Comparison of ENCODE assay signal across 8 cellular contexts in genomic region chr13:49606747-49607648, GRCh38. TPM values are rescaled to one million over a fixed set of nuclear protein-coding genes. Genes with fewer than 3 reads are reported as not detected.
A peak's percentile ranks its signal among the peaks of the same experiment; 100 is the strongest.
DNase-seq lines count a peak whose midpoint lies in the region; ATAC-seq, FAIRE-seq and TF ChIP-seq lines count a peak whose summit lies in the region.

No MANE protein-coding gene starts in this region.

- no peaks in the 10 kb centered on the region for H3K4me1 ChIP-seq in mammary epithelial cell (ENCODE audit: insufficient read depth, low read length)
- no peaks in the 10 kb centered on the region for H3K4me1 ChIP-seq in keratinocyte (ENCODE audit: control insufficient read depth, extremely low read depth, insufficient read depth, low read length)

- no peak overlapping the region; the same call in 1 of the 2 replicates for H3K4me3 ChIP-seq in AG09309 (ENCODE audit: control insufficient read depth, low read depth, low read length)
- no peak overlapping the region for H3K4me3 ChIP-seq in WI38 (ENCODE audit: low read depth, low read length)
- peak overlapping the region in 2 of 3 experiments; percentile 17 to 22 for H3K4me3 ChIP-seq in mammary epithelial cell (replicated peaks in 1 of 3; ENCODE audit: insufficient read depth in 1 of 3, low read depth in 2 of 3, low read length in 3 of 3)
- peak overlapping the region; percentile 11 to 53 (median 45) for H3K4me3 ChIP-seq in keratinocyte (ENCODE audit: control insufficient read depth in 2 of 3, extremely low read depth in 1 of 3, insufficient read depth in 2 of 3, low read depth in 1 of 3, low read length in 3 of 3)

- ATAC-seq in GM19023 (IDR thresholded peaks at IDR 0.05; ENCODE audit: unreplicated experiment) (peak; percentile 93), HG03280 (IDR thresholded peaks at IDR 0.05; ENCODE audit: unreplicated experiment) (peak; percentile 93)

- CTCF ChIA-PET in mammary epithelial cell (lab: Charles Lee; ENCODE audit: low non-redundant PET): interaction anchor here (0.5 to 1.0 kb wide), 4 partner anchors 20 to 170 kb away, joined by 3 to 9 read pairs (median 6); partner anchors contain the start of genes CAB39L and SETDB2

- H3K27ac ChIP-seq in mammary epithelial cell (ENCODE audit: insufficient read depth, low read depth, low read length) (no peak overlapping the region), keratinocyte (ENCODE audit: control insufficient read depth, insufficient read depth, low read length) (no peak overlapping the region)

- H3K9me1 ChIP-seq in keratinocyte (ENCODE audit: control insufficient read depth, extremely low read depth, insufficient read depth, low read length): no peaks in the 10 kb centered on the region

- H3K4me2 ChIP-seq in mammary epithelial cell (ENCODE audit: insufficient read depth, low read depth, low read length): peak overlapping the region; percentile 46
- H3K4me2 ChIP-seq in keratinocyte (ENCODE audit: control insufficient read depth, extremely low read depth, insufficient read depth, low read depth, low read length): peak overlapping the region; percentile 88

- H3K36me3 ChIP-seq in mammary epithelial cell (ENCODE audit: insufficient read depth, low read length) (no peaks in the 10 kb centered on the region), keratinocyte (ENCODE audit: control insufficient read depth in 2 of 2, extremely low read depth in 1 of 2, insufficient read depth in 2 of 2, low read length in 2 of 2) (no peaks in the 10 kb centered on the region)

- intact Hi-C loops in mammary epithelial cell (cut with micrococcal nuclease): loop anchor here (1.0 to 5.0 kb wide), 6 partner anchors 47 to 367 kb away; partner anchors contain the start of genes CAB39L, PHF11 and SETDB2

- peak; percentile 78 for TF ChIP-seq CTCF in AG09309 (IDR thresholded peaks at IDR 0.05; ENCODE audit: control insufficient read depth, insufficient read depth, low read depth, low read length, missing control alignments)
- TF ChIP-seq CTCF in WI38 (IDR thresholded peaks at IDR 0.05; ENCODE audit: low read depth, low read length): peak; percentile 72
- TF ChIP-seq CTCF in mammary epithelial cell (conservative IDR thresholded peaks at IDR 0.05 in 1 of 2, IDR thresholded peaks at IDR 0.05 in 1 of 2; ENCODE audit: extremely low read depth in 1 of 2, insufficient read depth in 1 of 2, low read depth in 1 of 2, low read length in 2 of 2): peak; percentile 82 to 95
- peak; percentile 77 to 98 (median 87) for TF ChIP-seq CTCF in keratinocyte (optimal IDR thresholded peaks at IDR 0.05 in 1 of 3, IDR thresholded peaks at IDR 0.05 in 1 of 3, conservative IDR thresholded peaks at IDR 0.05 in 1 of 3; ENCODE audit: extremely low read depth in 1 of 3, insufficient read depth in 2 of 3, low read length in 3 of 3)

- WGBS in mammary epithelial cell (ENCODE audit: low coverage, missing lambda C conversion rate): 28% methylated on average over 12 of the region's 15 CpGs

- H3K79me2 ChIP-seq in mammary epithelial cell (ENCODE audit: insufficient read depth, low read length) (no peaks in the 10 kb centered on the region), keratinocyte (ENCODE audit: control insufficient read depth, insufficient read depth, low read length) (no peaks in the 10 kb centered on the region)

- in situ Hi-C loops in mammary epithelial cell (cut with MboI; ENCODE audit: low sequenced_read_pairs in 2 of 2): loop anchor here (5.0 kb wide), 1 partner anchor 305 kb away; no protein-coding TSS in a partner anchor

- H3K9me3 ChIP-seq in mammary epithelial cell (replicated peaks; ENCODE audit: insufficient read depth, low read length) (no peaks in the 10 kb centered on the region), keratinocyte (ENCODE audit: control insufficient read depth, low read depth, low read length) (no peaks in the 10 kb centered on the region)

- H3K9ac ChIP-seq in mammary epithelial cell (ENCODE audit: insufficient read depth, low read length) (no peak overlapping the region), keratinocyte (ENCODE audit: control insufficient read depth, extremely low read depth, insufficient read depth, low read length) (peak overlapping the region; percentile 33)

- dilution Hi-C loops in mammary epithelial cell (cut with HindIII; ENCODE audit: low sequenced_read_pairs) (loop anchor here (5.0 kb wide), 1 partner anchor 60 kb away; no protein-coding TSS in a partner anchor), keratinocyte (cut with MboI; ENCODE audit: extremely low pct_ligation_motif_present, low sequenced_read_pairs) (no loop called here)

- H2AFZ ChIP-seq in mammary epithelial cell (ENCODE audit: low read depth, low read length): peak overlapping the region; percentile 74
- H2AFZ ChIP-seq in keratinocyte (ENCODE audit: control insufficient read depth, low read length): peak overlapping the region; percentile 92

- H4K20me1 ChIP-seq in mammary epithelial cell (ENCODE audit: insufficient read depth, low read length) (no peaks in the 10 kb centered on the region), keratinocyte (ENCODE audit: control insufficient read depth, extremely low read depth, insufficient read depth, low read length) (no peaks in the 10 kb centered on the region)

- peak; percentile 90 for FAIRE-seq in keratinocyte (lab: Jason Lieb, UNC)

- no TSS peak for BruUV-seq in mammary epithelial cell (replicated peaks; lab: Mats Ljungman, UMichigan)

- peak; percentile 63 for DNase-seq in AG09309 (ENCODE audit: low read depth)
- DNase-seq in NCI-H226: peak; percentile 65
- DNase-seq in mammary epithelial cell: peak; percentile 75
- DNase-seq in keratinocyte (ENCODE audit: low read depth, low spot score): no peak
- peak; percentile 75 for DNase-seq in stimulated activated CD4-positive, alpha-beta T cell treated with anti-CD3 and anti-CD28 coated beads, Interleukin-12 subunit alpha, Interleukin-12 subunit beta, amount 100 ng/mL, for 4 hours

- H3K27me3 ChIP-seq in mammary epithelial cell (ENCODE audit: insufficient read depth, low read length) (no peaks in the 10 kb centered on the region), keratinocyte (ENCODE audit: control insufficient read depth, extremely low read depth, insufficient read depth, low read length) (no peaks in the 10 kb centered on the region)

RNA-seq across cellular contexts. Expression of gene ARL11, which starts 21.3 kb away (rescaled TPM):
- total RNA-seq in mammary epithelial cell: under 1 TPM in 1 of 2 donors, not detected in 1; under 0.01 TPM
- polyA plus RNA-seq in mammary epithelial cell (0.03 TPM), keratinocyte (0.49 to 0.58 TPM (median 0.55 TPM) in 3 replicates)
- polyA minus RNA-seq in mammary epithelial cell (not detected), keratinocyte (0.26 to 0.33 TPM (median 0.29 TPM) in 3 replicates)
- polyA plus RNA-seq in keratinocyte (2011; ENCODE audit: low read depth): 0.39 TPM
- 0.29 and 0.36 TPM in 2 replicates for polyA plus RNA-seq in keratinocyte (2011; cell fraction: cytosol; rRNA removed)
- polyA plus RNA-seq in keratinocyte (2011; cell fraction: nucleus; rRNA removed): 0.33 and 0.39 TPM in 2 replicates
- 0.14 and 0.34 TPM in 2 replicates for polyA plus RNA-seq in keratinocyte (2012; ENCODE audit: low replicate concordance)
- 0.58 TPM for polyA minus RNA-seq in keratinocyte (2011; cell fraction: cytosol; rRNA and poly(A)+ RNA removed)
- 0.11 and 0.16 TPM in 2 replicates for polyA minus RNA-seq in keratinocyte (2011; cell fraction: nucleus; rRNA and poly(A)+ RNA removed)

RNA-seq across cellular contexts. Expression of gene RCBTB1, which starts 21.6 kb away (rescaled TPM):
- total RNA-seq in mammary epithelial cell: 10 to 100 TPM; 29.9 to 87.5 TPM
- polyA plus RNA-seq in mammary epithelial cell: 13.9 TPM
- polyA minus RNA-seq in mammary epithelial cell: 19.2 TPM
- polyA plus RNA-seq in keratinocyte: 19.4 to 26.9 TPM (median 23.5 TPM) in 3 replicates
- 6.5 TPM for polyA plus RNA-seq in keratinocyte (2011; ENCODE audit: low read depth)
- 16.6 and 25.8 TPM in 2 replicates for polyA plus RNA-seq in keratinocyte (2011; cell fraction: cytosol; rRNA removed)
- 30.9 and 43.5 TPM in 2 replicates for polyA plus RNA-seq in keratinocyte (2011; cell fraction: nucleus; rRNA removed)
- 11.2 and 20.3 TPM in 2 replicates for polyA plus RNA-seq in keratinocyte (2012; ENCODE audit: low replicate concordance)
- 13.4 to 34.2 TPM (median 14.0 TPM) in 3 replicates for polyA minus RNA-seq in keratinocyte
- 22.8 TPM for polyA minus RNA-seq in keratinocyte (2011; cell fraction: cytosol; rRNA and poly(A)+ RNA removed)
- polyA minus RNA-seq in keratinocyte (2011; cell fraction: nucleus; rRNA and poly(A)+ RNA removed): 15.1 and 31.3 TPM in 2 replicates

Comparison
In these comparisons a context has a peak if more than half of its experiments do, and no peak if none do; other contexts are left out.
1. H3K4me3 ChIP-seq: peak in mammary epithelial cell (2 of 3) and keratinocyte (3 of 3); none in AG09309 (single experiment) and WI38 (single experiment).
2. Peak in every context shown above with its lines, with median percentiles within 50 percentile points of each other: CTCF ChIP-seq.